ENCODE assay signal across 8 cellular contexts in the genomic region with DNA sequence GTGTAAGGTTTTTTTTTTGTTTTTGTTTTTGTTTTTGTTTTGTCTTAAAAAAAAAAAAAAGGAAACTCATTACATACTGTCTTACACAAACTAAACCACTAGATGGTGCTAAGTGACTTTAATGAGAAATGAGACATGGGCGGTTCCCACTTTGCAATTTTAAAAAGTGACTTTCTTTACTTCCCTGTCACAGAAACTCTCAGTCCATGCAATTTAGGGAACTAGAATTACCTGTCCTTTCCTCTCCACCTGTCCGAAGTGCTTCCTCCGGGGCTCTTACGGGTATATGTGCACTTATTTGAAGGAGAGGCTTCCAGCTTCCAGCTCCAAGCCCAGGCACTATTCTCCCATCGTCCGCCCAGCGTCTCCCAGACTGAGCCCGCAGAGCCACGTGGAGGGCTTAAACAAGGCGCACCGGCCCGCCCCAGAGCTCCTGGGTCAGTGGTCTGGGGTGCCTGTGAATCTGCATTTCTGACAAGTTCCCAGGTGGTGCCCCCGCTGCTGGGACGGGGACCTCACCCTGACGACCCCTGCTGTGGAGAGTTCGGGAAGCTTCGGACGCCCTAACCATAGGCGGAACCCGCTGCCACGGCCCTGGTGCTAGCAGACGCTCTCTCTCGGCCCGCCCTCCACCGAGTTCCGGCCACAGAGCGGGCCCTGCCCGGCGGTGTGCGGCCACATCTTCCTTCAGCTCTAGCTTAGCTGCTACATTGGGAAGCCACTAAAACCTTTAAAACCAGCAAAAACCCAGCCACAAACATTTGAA. TPM values are rescaled to one million over a fixed set of nuclear protein-coding genes. Genes with fewer than 3 reads are reported as not detected.
DNase-seq lines count a peak whose midpoint lies in the region; ATAC-seq and TF ChIP-seq lines count a peak whose summit lies in the region.

No MANE protein-coding gene starts in this region.

- POLR2A ChIA-PET in A673 (lab: Charles Lee; ENCODE audit: low non-redundant PET), result no interaction called here

- BruUV-seq in A673 (replicated peaks; lab: Mats Ljungman, UMichigan), result no TSS peak

- H3K36me3 ChIP-seq in A673 (ENCODE audit: insufficient read depth, low read length, poor library complexity, severe bottlenecking), result no peaks in the 10 kb centered on the region
- H3K36me3 ChIP-seq in left lung, result no peaks in the 10 kb centered on the region

- H3K4me1 Mint-ChIP-seq in dendritic cell treated with granulocyte-macrophage colony-stimulating factor and Interleukin-4, amounts not matched to agents 40 ng/mL and 50 ng/mL, for 4 days (ENCODE audit: low read depth), result peaks cover 21% of the 10 kb centered on the region

- H3K27ac Mint-ChIP-seq in dendritic cell treated with granulocyte-macrophage colony-stimulating factor and Interleukin-4, amounts not matched to agents 40 ng/mL and 50 ng/mL, for 4 days, result peak overlapping the region; percentile 68

- TF ChIP-seq POLR2A in GM18505 (IDR thresholded peaks at IDR 0.05; ENCODE audit: borderline replicate concordance, extremely low read depth, insufficient read depth, insufficient read length), result no peak

- H3K36me3 Mint-ChIP-seq in dendritic cell treated with granulocyte-macrophage colony-stimulating factor and Interleukin-4, amounts not matched to agents 40 ng/mL and 50 ng/mL, for 4 days (ENCODE audit: low read depth), result no peaks in the 10 kb centered on the region

- peaks cover 12% of the 10 kb centered on the region for H3K4me1 ChIP-seq in A673 (ENCODE audit: insufficient read depth, low read length, poor library complexity, severe bottlenecking)
- peaks cover 10 to 15% of the 10 kb centered on the region in 2 donors for H3K4me1 ChIP-seq in left lung

- no peaks in the 10 kb centered on the region for H3K9me3 Mint-ChIP-seq in dendritic cell treated with granulocyte-macrophage colony-stimulating factor and Interleukin-4, amounts not matched to agents 40 ng/mL and 50 ng/mL, for 4 days

- H3K4me3 ChIP-seq in A673 (ENCODE audit: low read depth, low read length, poor library complexity, severe bottlenecking), result peak overlapping the region; percentile 32
- H3K4me3 ChIP-seq in WI38 (ENCODE audit: low read depth, low read length), result peak overlapping the region; percentile 55
- H3K4me3 ChIP-seq in left lung, result peak overlapping the region; percentile 39 to 43

- CTCF ChIA-PET in A673 (lab: Charles Lee), result interaction anchor here (0.5 to 1.7 kb wide), 4 partner anchors 8 to 701 kb away, joined by 3 to 6 read pairs (median 4); no protein-coding TSS in a partner anchor

- peak overlapping the region; percentile 4 for H3K27ac ChIP-seq in A673 (ENCODE audit: low read depth, low read length, poor library complexity, severe bottlenecking)
- H3K27ac ChIP-seq in left lung, result peak overlapping the region in 1 of 2 donors; percentile 66

- peak; percentile 74 for DNase-seq in A673 (ENCODE audit: low spot score)
- DNase-seq in NCI-H2029 treated with DMSO at 0.1 percent for 48 hours (lab: John Stamatoyannopoulos, UW), result peak; percentile 36
- DNase-seq in left lung, result peak; percentile 62 to 89
- peak; percentile 12 to 35 for DNase-seq in stimulated activated CD4-positive, alpha-beta T cell treated with anti-CD3 and anti-CD28 coated beads, Interleukin-4, amount 100 ng/mL, for 48 hours (ENCODE audit: low read depth in 2 of 2)

- ATAC-seq in GM18505 (IDR thresholded peaks at IDR 0.05; ENCODE audit: unreplicated experiment) (peak; percentile 70), HG03025 (IDR thresholded peaks at IDR 0.05; ENCODE audit: low FRiP score, unreplicated experiment) (peak; percentile 65), left lung (peak; percentile 91)

- H3K9me3 ChIP-seq in A673 (ENCODE audit: low read depth, low read length, poor library complexity, severe bottlenecking), result no peaks in the 10 kb centered on the region
- H3K9me3 ChIP-seq in left lung, result no peaks in the 10 kb centered on the region

- intact Hi-C loops in A673 (cut with micrococcal nuclease; ENCODE audit: unreplicated experiment) (loop anchor here (2.0 to 10.0 kb wide), 6 partner anchors 28 to 772 kb away; no protein-coding TSS in a partner anchor), left lung (cut with DNase I) (loop anchor here in 1 of 2 donors (10.0 kb wide), 2 partner anchors 400 to 770 kb away; no protein-coding TSS in a partner anchor)
- intact Hi-C loops in dendritic cell treated with granulocyte-macrophage colony-stimulating factor and Interleukin-4, amounts not matched to agents 40 ng/mL and 50 ng/mL, for 4 days (cut with micrococcal nuclease), result loop anchor here (1.0 to 10.0 kb wide), 4 partner anchors 390 to 771 kb away; partner anchors contain the start of genes KAT14 and PET117

- TF ChIP-seq CTCF in A673 (conservative IDR thresholded peaks at IDR 0.05; ENCODE audit: low read depth, low read length), result peak; percentile 79
- TF ChIP-seq CTCF in WI38 (IDR thresholded peaks at IDR 0.05; ENCODE audit: low read depth, low read length), result peak; percentile 38; the same call in 1 of the 2 replicates
- peak; percentile 64 to 68 for TF ChIP-seq CTCF in left lung (IDR thresholded peaks at IDR 0.05)

- H3K27me3 ChIP-seq in A673 (replicated peaks; ENCODE audit: insufficient read depth, low read depth, low read length, poor library complexity), result no peaks in the 10 kb centered on the region
- no peaks in the 10 kb centered on the region for H3K27me3 ChIP-seq in left lung

- peak overlapping the region; percentile 79 for H3K4me3 Mint-ChIP-seq in dendritic cell treated with granulocyte-macrophage colony-stimulating factor and Interleukin-4, amounts not matched to agents 40 ng/mL and 50 ng/mL, for 4 days

- peaks cover 7% of the 10 kb centered on the region for H3K27me3 Mint-ChIP-seq in dendritic cell treated with granulocyte-macrophage colony-stimulating factor and Interleukin-4, amounts not matched to agents 40 ng/mL and 50 ng/mL, for 4 days

RNA-seq across cellular contexts. Expression of gene BFSP1, which starts 26.1 kb away (rescaled TPM):
- 6.1 and 7.4 TPM in 2 replicates for total RNA-seq in A673 (2021)
- 1 to 10 TPM; 1.9 TPM for total RNA-seq in left lung

Comparison
In these comparisons a context has a peak if more than half of its experiments do, and no peak if none do; other contexts are left out.
1. DNase-seq: peak in every context shown above with its lines; median percentile 76 in left lung; 74 in A673; 36 in NCI-H2029 treated with DMSO at 0.1 percent for 48 hours; 24 in stimulated activated CD4-positive, alpha-beta T cell treated with anti-CD3 and anti-CD28 coated beads, Interleukin-4, amount 100 ng/mL, for 48 hours.